In the genomic region with DNA sequence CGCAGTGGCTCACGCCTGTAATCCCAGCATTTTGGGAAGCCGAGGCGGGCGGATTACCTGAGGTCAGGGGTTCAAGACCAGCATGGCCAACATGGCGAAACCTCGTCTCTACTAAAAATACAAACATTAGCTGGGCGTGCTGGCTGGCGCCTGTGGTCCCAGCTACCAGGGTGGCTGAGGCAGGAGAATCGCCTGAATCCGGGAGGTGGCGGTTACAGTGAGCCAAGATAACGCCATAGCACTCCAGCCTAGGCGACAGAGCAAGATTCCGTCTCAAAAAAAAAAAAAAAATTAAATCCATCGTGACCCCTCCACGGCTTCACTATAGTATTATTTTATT, we compare ENCODE assay signal across 24 cellular contexts. TPM values are rescaled to one million over a fixed set of nuclear protein-coding genes. Genes with fewer than 3 reads are reported as not detected.
DNase-seq lines count a peak whose midpoint lies in the region; ATAC-seq, FAIRE-seq and TF ChIP-seq lines count a peak whose summit lies in the region.
"Had no signal": no experiment of that assay in that cellular context is flagged by ENCODE, and none has a peak within 500 bp of the region (broad histone marks: within the 10 kb centered on the region; RNA-seq: fewer than 3 reads in every experiment).

No MANE protein-coding gene starts in this region.

- TF ChIP-seq EP300 in K562 (IDR thresholded peaks at IDR 0.05; ENCODE audit: low read length): no peak

- POLR2A ChIA-PET in K562 (lab: Yijun Ruan, JAX): interaction anchor here (0.7 to 1.0 kb wide), 3 partner anchors 10 to 76 kb away, joined by 3 read pairs; a partner anchor contains a TSS
- POLR2A ChIA-PET in A673 (lab: Charles Lee; ENCODE audit: low non-redundant PET): interaction anchor here (0.7 kb wide), 1 partner anchor 218 kb away, joined by 3 read pairs; no protein-coding TSS in a partner anchor

- H3K4me3 Mint-ChIP-seq in activated naive CD4-positive, alpha-beta T cell treated with anti-CD3 and anti-CD28 coated beads for 36 hours: peak overlapping the region; percentile 14
- H3K4me3 Mint-ChIP-seq in GM23338 (no peak overlapping the region), progenitor cell of endocrine pancreas (ENCODE audit: low read depth) (no peak overlapping the region)

- H3F3A ChIP-seq in GM23338 (replicated peaks; ENCODE audit: low read depth): no peaks in the 10 kb centered on the region

- H3K9ac ChIP-seq in K562 (ENCODE audit: insufficient read depth in 1 of 2, low read depth in 2 of 2, low read length in 2 of 2): no peak overlapping the region

- CTCF ChIA-PET in activated naive CD4-positive, alpha-beta T cell treated with anti-CD3 and anti-CD28 coated beads for 36 hours (lab: Charles Lee): interaction anchor here (0.7 to 1.5 kb wide), 7 partner anchors 10 to 489 kb away, joined by 3 to 8 read pairs (median 3); a partner anchor contains a TSS
- CTCF ChIA-PET in K562 (lab: Yijun Ruan, JAX; ENCODE audit: low intra/inter-chr PET ratio) (no interaction called here), A673 (lab: Charles Lee) (interaction anchor here (0.7 kb wide), 1 partner anchor 263 kb away, joined by 4 read pairs; no protein-coding TSS in a partner anchor)

- TF ChIP-seq POLR2A in K562 (conservative IDR thresholded peaks at IDR 0.05): no peak

- peak overlapping the region; percentile 54 for H3K27ac Mint-ChIP-seq in activated naive CD4-positive, alpha-beta T cell treated with anti-CD3 and anti-CD28 coated beads for 36 hours
- peak overlapping the region; percentile 82; the same call in 1 of the 2 replicates for H3K27ac Mint-ChIP-seq in GM23338
- H3K27ac Mint-ChIP-seq in progenitor cell of endocrine pancreas: peak overlapping the region; percentile 56

- BruUV-seq in K562 (replicated peaks; lab: Mats Ljungman, UMichigan) (no TSS peak), A673 (replicated peaks; lab: Mats Ljungman, UMichigan) (no TSS peak)

- H3K27ac ChIP-seq in GM23338 (ENCODE audit: low read depth): no peak overlapping the region
- no peak overlapping the region for H3K27ac ChIP-seq in K562 (ENCODE audit: extremely low read depth, low read depth, low read length)
- H3K27ac ChIP-seq in A673 (ENCODE audit: low read depth, low read length, poor library complexity, severe bottlenecking): no peak overlapping the region
- H3K27ac ChIP-seq in substantia nigra (ENCODE audit: low read depth, low read length, poor library complexity, severe bottlenecking): no peak overlapping the region

- peaks cover 27% of the 10 kb centered on the region for H3K36me3 Mint-ChIP-seq in activated naive CD4-positive, alpha-beta T cell treated with anti-CD3 and anti-CD28 coated beads for 36 hours (ENCODE audit: low read depth)
- H3K36me3 Mint-ChIP-seq in GM23338 (ENCODE audit: low read depth): peaks cover 17% of the 10 kb centered on the region
- no peaks in the 10 kb centered on the region for H3K36me3 Mint-ChIP-seq in progenitor cell of endocrine pancreas (ENCODE audit: insufficient read depth)

- no peak for DNase-seq in activated naive CD4-positive, alpha-beta T cell treated with anti-CD3 and anti-CD28 coated beads for 36 hours
- DNase-seq in activated naive CD4-positive, alpha-beta T cell (lab: John Stamatoyannopoulos, UW): no peak
- no peak for DNase-seq in GM23338 (ENCODE audit: low spot score)
- no peak for DNase-seq in K562 (ENCODE audit: extremely low read depth in 1 of 4, low spot score in 3 of 4)
- DNase-seq in progenitor cell of endocrine pancreas (ENCODE audit: low spot score, unreplicated experiment): no peak
- no peak for DNase-seq in A673 (ENCODE audit: low spot score)
- DNase-seq in substantia nigra (lab: John Stamatoyannopoulos, UW): no peak
- no peak for DNase-seq in GM13977 (ENCODE audit: low spot score)
- DNase-seq: activated CD4-positive, alpha-beta T cell treated with anti-CD3 and anti-CD28 coated beads, Interleukin-2, amount 50 U/mL, for 1 hour; activated naive CD4-positive, alpha-beta T cell treated with Interleukin-2 at 50 U/mL for 16 hours; caudate nucleus; DMS 273 treated with DMSO at 0.1 percent for 48 hours; dorsolateral prefrontal cortex; islet precursor cell; NCI-H1694 treated with DMSO at 0.1 percent for 48 hours; NCI-H2171 treated with DMSO at 0.1 percent for 48 hours; NCI-H526; Peyer's patch; SJCRH30 had no signal

- H3K9me1 ChIP-seq in K562 (ENCODE audit: control insufficient read depth, insufficient read depth, low read length): no peaks in the 10 kb centered on the region

- H3K79me2 ChIP-seq in GM23338 (replicated peaks; ENCODE audit: insufficient read depth) (peaks cover 38% of the 10 kb centered on the region), K562 (ENCODE audit: control insufficient read depth, insufficient read depth, low read length) (peaks cover 42% of the 10 kb centered on the region)

- no peak for ATAC-seq in GM23338
- no peak for ATAC-seq in K562
- ATAC-seq: mucosa of descending colon had no signal

- in situ Hi-C loops in K562 (cut with MboI): no loop called here
- in situ Hi-C loops in GM13977 (cut with MboI; ENCODE audit: low pct_unique_long_range_greater_than_20kb, low sequenced_read_pairs, unreplicated experiment): no loop called here

- 97% methylated on average over 16 of the region's 17 CpGs for WGBS in K562 (ENCODE audit: insufficient coverage, low coverage, missing lambda C conversion rate)

- no peaks in the 10 kb centered on the region for H3K27me3 Mint-ChIP-seq in activated naive CD4-positive, alpha-beta T cell treated with anti-CD3 and anti-CD28 coated beads for 36 hours (ENCODE audit: low read depth)
- H3K27me3 Mint-ChIP-seq in GM23338 (ENCODE audit: insufficient read depth, low read depth, poor library complexity) (peaks cover 9% of the 10 kb centered on the region), progenitor cell of endocrine pancreas (no peaks in the 10 kb centered on the region)

- intact Hi-C loops in activated naive CD4-positive, alpha-beta T cell treated with anti-CD3 and anti-CD28 coated beads for 36 hours (cut with micrococcal nuclease): loop anchor here (1.0 to 10.0 kb wide), 3 partner anchors 65 to 841 kb away; a partner anchor contains a TSS
- intact Hi-C loops in K562 (cut with micrococcal nuclease) (no loop called here), A673 (cut with micrococcal nuclease; ENCODE audit: unreplicated experiment) (no loop called here)

- H3K4me1 ChIP-seq in GM23338 (ENCODE audit: insufficient read depth) (peaks cover 25% of the 10 kb centered on the region), K562 (replicated peaks in 1 of 2; ENCODE audit: control insufficient read depth in 2 of 2, insufficient read depth in 2 of 2, low read length in 2 of 2) (peaks cover 11 to 18% of the 10 kb centered on the region in 2 experiments; a peak in 4 of 5 replicates), A673 (ENCODE audit: insufficient read depth, low read length, poor library complexity, severe bottlenecking) (peaks cover 19% of the 10 kb centered on the region)

- no peak for TF ChIP-seq RAD21 in K562 (CRISPR knock-in tag; conservative IDR thresholded peaks at IDR 0.05 in 1 of 2, IDR thresholded peaks at IDR 0.05 in 1 of 2)

- TF ChIP-seq CTCF in GM23338 (conservative IDR thresholded peaks at IDR 0.05; ENCODE audit: low read depth in 2 of 2) (no peak), K562 (IDR thresholded peaks at IDR 0.05 in 2 of 3, conservative IDR thresholded peaks at IDR 0.05 in 1 of 3; ENCODE audit: insufficient read depth in 2 of 3, low read depth in 1 of 3, low read length in 3 of 3) (no peak), progenitor cell of endocrine pancreas (IDR thresholded peaks at IDR 0.05; ENCODE audit: unreplicated experiment) (no peak), A673 (conservative IDR thresholded peaks at IDR 0.05; ENCODE audit: low read depth, low read length) (no peak), GM13977 (IDR thresholded peaks at IDR 0.05; ENCODE audit: extremely low read depth, insufficient read depth, missing control alignments) (no peak)

- no peak overlapping the region for H3K4me3 ChIP-seq in GM23338
- no peak overlapping the region for H3K4me3 ChIP-seq in K562
- H3K4me3 ChIP-seq in A673 (ENCODE audit: low read depth, low read length, poor library complexity, severe bottlenecking): no peak overlapping the region
- H3K4me3 ChIP-seq: mucosa of descending colon had no signal

- H3K36me3 ChIP-seq in GM23338 (ENCODE audit: insufficient read depth) (peaks cover 5% of the 10 kb centered on the region; the same call in 1 of the 2 replicates), K562 (ENCODE audit: control insufficient read depth, insufficient read depth, low read length) (peaks cover 30% of the 10 kb centered on the region), A673 (ENCODE audit: insufficient read depth, low read length, poor library complexity, severe bottlenecking) (peaks cover 7% of the 10 kb centered on the region)

- no peak for FAIRE-seq in K562 (lab: Jason Lieb, UNC)
- FAIRE-seq: endothelial cell of umbilical vein had no signal

- H3K4me1 Mint-ChIP-seq in activated naive CD4-positive, alpha-beta T cell treated with anti-CD3 and anti-CD28 coated beads for 36 hours (ENCODE audit: low read depth): peaks cover 23% of the 10 kb centered on the region
- peaks cover 24% of the 10 kb centered on the region; the same call in 2 of the 3 replicates for H3K4me1 Mint-ChIP-seq in GM23338
- peaks cover 27% of the 10 kb centered on the region for H3K4me1 Mint-ChIP-seq in progenitor cell of endocrine pancreas (ENCODE audit: low read depth)

- H3K9me2 ChIP-seq in GM23338 (ENCODE audit: insufficient read depth): no peaks in the 10 kb centered on the region

- H3K9me3 Mint-ChIP-seq in activated naive CD4-positive, alpha-beta T cell treated with anti-CD3 and anti-CD28 coated beads for 36 hours: no peaks in the 10 kb centered on the region
- no peaks in the 10 kb centered on the region for H3K9me3 Mint-ChIP-seq in GM23338
- no peaks in the 10 kb centered on the region for H3K9me3 Mint-ChIP-seq in progenitor cell of endocrine pancreas (ENCODE audit: low read depth)

- H3K9me3 ChIP-seq in K562 (replicated peaks; ENCODE audit: control insufficient read depth, insufficient read depth, low read depth, low read length): no peaks in the 10 kb centered on the region
- no peaks in the 10 kb centered on the region for H3K9me3 ChIP-seq in A673 (ENCODE audit: low read depth, low read length, poor library complexity, severe bottlenecking)
- H3K9me3 ChIP-seq: ascending aorta, mucosa of descending colon, neutrophil, Peyer's patch, SJCRH30, thoracic aorta had no signal

- H2AFZ ChIP-seq in GM23338: no peak overlapping the region
- H2AFZ ChIP-seq in K562 (ENCODE audit: low read depth, low read length): no peak overlapping the region

- no peak overlapping the region for H3K4me2 ChIP-seq in GM23338
- no peak overlapping the region for H3K4me2 ChIP-seq in K562 (ENCODE audit: insufficient read depth, low read length)

- H3K27me3 ChIP-seq in GM23338 (ENCODE audit: insufficient read depth) (no peaks in the 10 kb centered on the region), K562 (ENCODE audit: control insufficient read depth in 2 of 2, insufficient read depth in 2 of 2, low read length in 2 of 2) (no peaks in the 10 kb centered on the region), A673 (replicated peaks; ENCODE audit: insufficient read depth, low read depth, low read length, poor library complexity) (no peaks in the 10 kb centered on the region)
- H3K27me3 ChIP-seq: ascending aorta, dorsolateral prefrontal cortex, neutrophil, Peyer's patch, SJCRH30 had no signal

- H4K20me1 ChIP-seq in GM23338 (replicated peaks; ENCODE audit: insufficient read depth) (peaks cover 27% of the 10 kb centered on the region), K562 (replicated peaks; ENCODE audit: control insufficient read depth, insufficient read depth, low read length) (peaks cover 31% of the 10 kb centered on the region)

RNA-seq across cellular contexts. Expression of a gene that starts 1.2 kb away (rescaled TPM):
- total RNA-seq in activated naive CD4-positive, alpha-beta T cell treated with anti-CD3 and anti-CD28 coated beads for 36 hours: 100 to 1,000 TPM; 261 to 281 TPM
- total RNA-seq in GM23338 (2014; rRNA removed; shearing (Covaris generic)): 158 and 189 TPM in 2 replicates
- polyA plus RNA-seq in GM23338 (2016; fragmentation: Nextera tagmentation; extraction: Ambion mirVana) (196 and 221 TPM in 2 replicates), K562 (2011; rRNA removed) (72.9 and 80.0 TPM in 2 replicates), K562 (2014; fragmentation: Illumina TruSeq; extraction: Trizol) (68.6 and 69.8 TPM in 2 replicates), K562 (2014; fragmentation: Nextera tagmentation; extraction: Ambion mirVana) (10 to 100 TPM; 45.5 to 56.0 TPM), K562 (2014; rRNA removed) (56.0 and 65.2 TPM in 2 replicates)
- total RNA-seq in K562 (2011; cell fraction: chromatin; rRNA removed; ENCODE audit: low replicate concordance): 182 and 323 TPM in 2 replicates
- 205 and 207 TPM in 2 replicates for total RNA-seq in K562 (2011; cell fraction: nucleolus; rRNA removed)
- total RNA-seq in K562 (2011; cell fraction: nucleoplasm; rRNA removed): 200 and 207 TPM in 2 replicates
- total RNA-seq in K562 (2014; rRNA removed) (54.4 and 83.8 TPM in 2 replicates), K562 (2014; rRNA removed; fragmentation: Illumina TruSeq; extraction: Trizol) (39.7 and 42.2 TPM in 2 replicates), K562 (2015; rRNA removed; fragmentation: Illumina TruSeq; extraction: Trizol) (41.9 and 42.1 TPM in 2 replicates), K562 (2021) (102 and 105 TPM in 2 replicates), progenitor cell of endocrine pancreas (293 and 298 TPM in 2 replicates), A673 (2021) (273 TPM in 2 replicates)
- 124 and 164 TPM in 2 replicates for polyA plus RNA-seq in K562 (2011; cell fraction: cytosol; rRNA removed)
- 322 and 336 TPM in 2 replicates for polyA plus RNA-seq in K562 (2011; cell fraction: nucleus; rRNA removed)
- 98.9 and 128 TPM in 2 replicates for polyA plus RNA-seq in K562 (2012)
- polyA minus RNA-seq in K562 (2011; rRNA and poly(A)+ RNA removed): 46.6 and 66.8 TPM in 2 replicates
- polyA minus RNA-seq in K562 (2011; cell fraction: cytosol; rRNA and poly(A)+ RNA removed): 46.7 and 82.3 TPM in 2 replicates
- 66.4 and 92.3 TPM in 2 replicates for polyA minus RNA-seq in K562 (2011; cell fraction: nucleus; rRNA and poly(A)+ RNA removed)

RNA-seq across cellular contexts. Expression of a gene that starts 1.2 kb away (rescaled TPM):
- total RNA-seq in activated naive CD4-positive, alpha-beta T cell treated with anti-CD3 and anti-CD28 coated beads for 36 hours: 100 to 1,000 TPM; 106 to 110 TPM
- total RNA-seq in GM23338 (2014; rRNA removed; shearing (Covaris generic)): 81.3 and 82.2 TPM in 2 replicates
- polyA plus RNA-seq in GM23338 (2016; fragmentation: Nextera tagmentation; extraction: Ambion mirVana) (21.0 and 22.3 TPM in 2 replicates), K562 (2011; rRNA removed) (123 and 144 TPM in 2 replicates), K562 (2014; fragmentation: Illumina TruSeq; extraction: Trizol) (133 and 162 TPM in 2 replicates), K562 (2014; fragmentation: Nextera tagmentation; extraction: Ambion mirVana) (1 to 10 TPM; 5.0 to 10.0 TPM), K562 (2014; rRNA removed) (49.1 and 57.9 TPM in 2 replicates)
- total RNA-seq in K562 (2011; cell fraction: chromatin; rRNA removed; ENCODE audit: low replicate concordance): 81.9 and 147 TPM in 2 replicates
- total RNA-seq in K562 (2011; cell fraction: nucleolus; rRNA removed): 22.5 and 28.8 TPM in 2 replicates
- 55.1 and 69.2 TPM in 2 replicates for total RNA-seq in K562 (2011; cell fraction: nucleoplasm; rRNA removed)
- total RNA-seq in K562 (2014; rRNA removed) (33.9 and 40.8 TPM in 2 replicates), K562 (2014; rRNA removed; fragmentation: Illumina TruSeq; extraction: Trizol) (73.3 and 78.7 TPM in 2 replicates), K562 (2015; rRNA removed; fragmentation: Illumina TruSeq; extraction: Trizol) (76.5 and 76.8 TPM in 2 replicates), K562 (2021) (120 TPM in 2 replicates), progenitor cell of endocrine pancreas (157 and 161 TPM in 2 replicates), A673 (2021) (114 and 124 TPM in 2 replicates)
- 165 and 176 TPM in 2 replicates for polyA plus RNA-seq in K562 (2011; cell fraction: cytosol; rRNA removed)
- 127 and 133 TPM in 2 replicates for polyA plus RNA-seq in K562 (2011; cell fraction: nucleus; rRNA removed)
- polyA plus RNA-seq in K562 (2012): 53.2 and 59.8 TPM in 2 replicates
- polyA minus RNA-seq in K562 (2011; rRNA and poly(A)+ RNA removed): 309 and 312 TPM in 2 replicates
- polyA minus RNA-seq in K562 (2011; cell fraction: cytosol; rRNA and poly(A)+ RNA removed): 61.7 and 71.5 TPM in 2 replicates
- 23.6 and 40.4 TPM in 2 replicates for polyA minus RNA-seq in K562 (2011; cell fraction: nucleus; rRNA and poly(A)+ RNA removed)

RNA-seq across cellular contexts. Expression of a gene that starts 33.2 kb away (rescaled TPM):
- total RNA-seq in activated naive CD4-positive, alpha-beta T cell treated with anti-CD3 and anti-CD28 coated beads for 36 hours: 10 to 100 TPM; 33.6 to 38.1 TPM
- 35.7 and 45.9 TPM in 2 replicates for total RNA-seq in GM23338 (2014; rRNA removed; shearing (Covaris generic))
- 19.7 and 22.8 TPM in 2 replicates for polyA plus RNA-seq in GM23338 (2016; fragmentation: Nextera tagmentation; extraction: Ambion mirVana)
- 52.4 and 75.5 TPM in 2 replicates for total RNA-seq in K562 (2011; cell fraction: chromatin; rRNA removed; ENCODE audit: low replicate concordance)
- 59.4 and 63.0 TPM in 2 replicates for total RNA-seq in K562 (2011; cell fraction: nucleolus; rRNA removed)
- 55.7 and 62.0 TPM in 2 replicates for total RNA-seq in K562 (2011; cell fraction: nucleoplasm; rRNA removed)
- 45.0 and 59.4 TPM in 2 replicates for total RNA-seq in K562 (2014; rRNA removed)
- total RNA-seq in K562 (2014; rRNA removed; fragmentation: Illumina TruSeq; extraction: Trizol): 41.0 and 41.8 TPM in 2 replicates
- total RNA-seq in K562 (2015; rRNA removed; fragmentation: Illumina TruSeq; extraction: Trizol): 34.1 and 34.7 TPM in 2 replicates
- 47.1 and 52.5 TPM in 2 replicates for total RNA-seq in K562 (2021)
- 72.2 and 76.3 TPM in 2 replicates for polyA plus RNA-seq in K562 (2011; rRNA removed)
- 84.5 and 124 TPM in 2 replicates for polyA plus RNA-seq in K562 (2011; cell fraction: cytosol; rRNA removed)
- 63.6 and 64.2 TPM in 2 replicates for polyA plus RNA-seq in K562 (2011; cell fraction: nucleus; rRNA removed)
- polyA plus RNA-seq in K562 (2012): 27.4 and 33.4 TPM in 2 replicates
- 48.0 and 51.9 TPM in 2 replicates for polyA plus RNA-seq in K562 (2014; fragmentation: Illumina TruSeq; extraction: Trizol)
- polyA plus RNA-seq in K562 (2014; fragmentation: Nextera tagmentation; extraction: Ambion mirVana): 10 to 100 TPM; 11.5 to 13.9 TPM
- 84.8 and 94.6 TPM in 2 replicates for polyA plus RNA-seq in K562 (2014; rRNA removed)
- polyA minus RNA-seq in K562 (2011; rRNA and poly(A)+ RNA removed): 45.8 and 53.4 TPM in 2 replicates
- polyA minus RNA-seq in K562 (2011; cell fraction: cytosol; rRNA and poly(A)+ RNA removed): 19.5 and 21.2 TPM in 2 replicates
- polyA minus RNA-seq in K562 (2011; cell fraction: nucleus; rRNA and poly(A)+ RNA removed): 21.2 and 21.4 TPM in 2 replicates
- total RNA-seq in progenitor cell of endocrine pancreas: 13.7 and 16.8 TPM in 2 replicates
- total RNA-seq in A673 (2021): 22.2 and 23.2 TPM in 2 replicates

RNA-seq across cellular contexts. Expression of a gene that starts 33.3 kb away (rescaled TPM):
- 100 to 1,000 TPM; 120 to 134 TPM for total RNA-seq in activated naive CD4-positive, alpha-beta T cell treated with anti-CD3 and anti-CD28 coated beads for 36 hours
- 127 and 152 TPM in 2 replicates for total RNA-seq in GM23338 (2014; rRNA removed; shearing (Covaris generic))
- 881 and 947 TPM in 2 replicates for polyA plus RNA-seq in GM23338 (2016; fragmentation: Nextera tagmentation; extraction: Ambion mirVana)
- 8.1 and 30.8 TPM in 2 replicates for total RNA-seq in K562 (2011; cell fraction: chromatin; rRNA removed; ENCODE audit: low replicate concordance)
- total RNA-seq in K562 (2011; cell fraction: nucleolus; rRNA removed): 77.2 and 84.6 TPM in 2 replicates
- total RNA-seq in K562 (2011; cell fraction: nucleoplasm; rRNA removed): 53.4 and 57.0 TPM in 2 replicates
- total RNA-seq in K562 (2014; rRNA removed): 422 and 571 TPM in 2 replicates
- 46.5 and 50.1 TPM in 2 replicates for total RNA-seq in K562 (2014; rRNA removed; fragmentation: Illumina TruSeq; extraction: Trizol)
- total RNA-seq in K562 (2015; rRNA removed; fragmentation: Illumina TruSeq; extraction: Trizol): 137 and 139 TPM in 2 replicates
- 217 and 226 TPM in 2 replicates for total RNA-seq in K562 (2021)
- 179 and 193 TPM in 2 replicates for polyA plus RNA-seq in K562 (2011; rRNA removed)
- 657 and 854 TPM in 2 replicates for polyA plus RNA-seq in K562 (2011; cell fraction: cytosol; rRNA removed)
- polyA plus RNA-seq in K562 (2011; cell fraction: nucleus; rRNA removed): 234 and 309 TPM in 2 replicates
- polyA plus RNA-seq in K562 (2012): 288 and 480 TPM in 2 replicates
- polyA plus RNA-seq in K562 (2014; fragmentation: Illumina TruSeq; extraction: Trizol): 31.8 and 117 TPM in 2 replicates
- polyA plus RNA-seq in K562 (2014; fragmentation: Nextera tagmentation; extraction: Ambion mirVana): 100 to 1,000 TPM; 635 to 741 TPM
- polyA plus RNA-seq in K562 (2014; rRNA removed): 433 and 559 TPM in 2 replicates
- 18.5 and 28.9 TPM in 2 replicates for polyA minus RNA-seq in K562 (2011; rRNA and poly(A)+ RNA removed)
- polyA minus RNA-seq in K562 (2011; cell fraction: cytosol; rRNA and poly(A)+ RNA removed): 43.7 and 68.4 TPM in 2 replicates
- 21.0 and 24.8 TPM in 2 replicates for polyA minus RNA-seq in K562 (2011; cell fraction: nucleus; rRNA and poly(A)+ RNA removed)
- 129 and 140 TPM in 2 replicates for total RNA-seq in progenitor cell of endocrine pancreas
- total RNA-seq in A673 (2021): 134 and 153 TPM in 2 replicates

RNA-seq across cellular contexts. Expression of a gene that starts 50.3 kb away (rescaled TPM):
- 1 to 10 TPM; 2.9 to 3.6 TPM for total RNA-seq in activated naive CD4-positive, alpha-beta T cell treated with anti-CD3 and anti-CD28 coated beads for 36 hours
- 0.39 and 2.7 TPM in 2 replicates for total RNA-seq in GM23338 (2014; rRNA removed; shearing (Covaris generic))
- 2.9 and 3.8 TPM in 2 replicates for polyA plus RNA-seq in GM23338 (2016; fragmentation: Nextera tagmentation; extraction: Ambion mirVana)
- total RNA-seq in K562 (2011; cell fraction: chromatin; rRNA removed; ENCODE audit: low replicate concordance): 15.2 and 38.2 TPM in 2 replicates
- 39.1 and 46.2 TPM in 2 replicates for total RNA-seq in K562 (2011; cell fraction: nucleolus; rRNA removed)
- 21.6 and 29.9 TPM in 2 replicates for total RNA-seq in K562 (2011; cell fraction: nucleoplasm; rRNA removed)
- 5.3 and 6.4 TPM in 2 replicates for total RNA-seq in K562 (2014; rRNA removed)
- 2.0 and 2.8 TPM in 2 replicates for total RNA-seq in K562 (2014; rRNA removed; fragmentation: Illumina TruSeq; extraction: Trizol)
- 1.5 and 3.4 TPM in 2 replicates for total RNA-seq in K562 (2015; rRNA removed; fragmentation: Illumina TruSeq; extraction: Trizol)
- total RNA-seq in K562 (2021): 7.2 and 9.6 TPM in 2 replicates
- polyA plus RNA-seq in K562 (2011; rRNA removed): 11.4 and 12.2 TPM in 2 replicates
- 16.4 and 27.9 TPM in 2 replicates for polyA plus RNA-seq in K562 (2011; cell fraction: cytosol; rRNA removed)
- 79.8 and 97.3 TPM in 2 replicates for polyA plus RNA-seq in K562 (2011; cell fraction: nucleus; rRNA removed)
- polyA plus RNA-seq in K562 (2012): 9.4 and 16.3 TPM in 2 replicates
- 3.0 and 3.6 TPM in 2 replicates for polyA plus RNA-seq in K562 (2014; fragmentation: Illumina TruSeq; extraction: Trizol)
- polyA plus RNA-seq in K562 (2014; fragmentation: Nextera tagmentation; extraction: Ambion mirVana): 1 to 10 TPM; 1.6 to 4.6 TPM
- polyA plus RNA-seq in K562 (2014; rRNA removed): 6.8 and 8.4 TPM in 2 replicates
- polyA minus RNA-seq in K562 (2011; rRNA and poly(A)+ RNA removed): 1.6 and 3.6 TPM in 2 replicates
- polyA minus RNA-seq in K562 (2011; cell fraction: cytosol; rRNA and poly(A)+ RNA removed): 4.5 and 7.3 TPM in 2 replicates
- 11.2 and 12.4 TPM in 2 replicates for polyA minus RNA-seq in K562 (2011; cell fraction: nucleus; rRNA and poly(A)+ RNA removed)
- 1.1 and 2.5 TPM in 2 replicates for total RNA-seq in progenitor cell of endocrine pancreas
- 0.67 and 1.2 TPM in 2 replicates for total RNA-seq in A673 (2021)
